Comparison of ENCODE assay signal across 8 cellular contexts in genomic region chr5:65102501-65102825, GRCh38.
DNase-seq lines count a peak whose midpoint lies in the region; ATAC-seq and TF ChIP-seq lines count a peak whose summit lies in the region.

No MANE protein-coding gene starts in this region.

- DNase-seq in T-helper 1 cell, result no peak
- peak; percentile 50 for DNase-seq in NCI-H2227 (lab: John Stamatoyannopoulos, UW; ENCODE audit: unreplicated experiment)
- no peak for DNase-seq in epithelial cell of esophagus (ENCODE audit: low read depth)
- no peak for DNase-seq in trophoblast cell
- no peak for DNase-seq in glomerular visceral epithelial cell (ENCODE audit: extremely low spot score)
- DNase-seq in NCI-H1436 treated with DMSO at 0.1 percent for 48 hours (lab: John Stamatoyannopoulos, UW), result no peak

- no peak overlapping the region for H3K27ac ChIP-seq in trophoblast cell (ENCODE audit: low read depth, low read length)

- no peak overlapping the region for H4K12ac ChIP-seq in trophoblast cell (ENCODE audit: low read depth, low read length)

- no peaks in the 10 kb centered on the region for H3K9me3 Mint-ChIP-seq in T-helper 1 cell treated with Interleukin-12 subunit alpha and Interleukin-12 subunit beta and Interleukin-4 antibody, amounts not matched to agents 30 μg/mL and 1 μg/mL, for 36 hours

- no peaks in the 10 kb centered on the region for H3K9me3 ChIP-seq in trophoblast cell (ENCODE audit: insufficient read depth, low read depth, low read length)

- H3K4me1 Mint-ChIP-seq in T-helper 1 cell treated with Interleukin-12 subunit alpha and Interleukin-12 subunit beta and Interleukin-4 antibody, amounts not matched to agents 30 μg/mL and 1 μg/mL, for 36 hours (ENCODE audit: low read depth), result peaks cover 35% of the 10 kb centered on the region

- H3K4me3 ChIP-seq in epithelial cell of esophagus (ENCODE audit: low read length) (peak overlapping the region; percentile 56), trophoblast cell (ENCODE audit: low read depth, low read length) (no peak overlapping the region)

- peak overlapping the region; percentile 90 for H3K18ac ChIP-seq in trophoblast cell (ENCODE audit: low read length)

- H3K4ac ChIP-seq in trophoblast cell (ENCODE audit: low read depth, low read length), result peak overlapping the region; percentile 83

- peak overlapping the region; percentile 77 for H2BK5ac ChIP-seq in trophoblast cell (ENCODE audit: low read depth, low read length, poor library complexity)

- peak overlapping the region; percentile 76 for H3K27ac Mint-ChIP-seq in T-helper 1 cell treated with Interleukin-12 subunit alpha and Interleukin-12 subunit beta and Interleukin-4 antibody, amounts not matched to agents 30 μg/mL and 1 μg/mL, for 36 hours

- ATAC-seq in HG02759 (IDR thresholded peaks at IDR 0.05; ENCODE audit: unreplicated experiment), result no peak

- H3K79me2 ChIP-seq in trophoblast cell (ENCODE audit: control insufficient read depth, insufficient read depth, low read length, poor library complexity), result peaks cover 4% of the 10 kb centered on the region

- no peaks in the 10 kb centered on the region for H3K27me3 ChIP-seq in trophoblast cell (ENCODE audit: insufficient read depth, low read length)

- no peak overlapping the region for H3K4me2 ChIP-seq in trophoblast cell (ENCODE audit: low read length)

- H3K36me3 ChIP-seq in trophoblast cell (ENCODE audit: control insufficient read depth in 1 of 2, insufficient read depth in 2 of 2, low read length in 2 of 2), result no peaks in the 10 kb centered on the region

- peaks cover 24 to 31% of the 10 kb centered on the region in 2 experiments for H3K4me1 ChIP-seq in trophoblast cell (ENCODE audit: control insufficient read depth in 1 of 2, insufficient read depth in 2 of 2, low read length in 2 of 2)

- peak overlapping the region; percentile 99 for H2BK12ac ChIP-seq in trophoblast cell (ENCODE audit: low read length)

- peak overlapping the region; percentile 98 for H4K91ac ChIP-seq in trophoblast cell (ENCODE audit: low read depth, low read length)

- peaks cover 44% of the 10 kb centered on the region for H3K79me1 ChIP-seq in trophoblast cell (ENCODE audit: low read length)

- peak overlapping the region; percentile 52 for H2AFZ ChIP-seq in trophoblast cell (ENCODE audit: insufficient read depth, low read length, poor library complexity)

- no peak for TF ChIP-seq CTCF in epithelial cell of esophagus (IDR thresholded peaks at IDR 0.05; ENCODE audit: insufficient read depth, low read depth, low read length, missing control alignments)

- H3K14ac ChIP-seq in trophoblast cell (ENCODE audit: low read length), result peak overlapping the region; percentile 96

- peak overlapping the region; percentile 88 for H4K8ac ChIP-seq in trophoblast cell (ENCODE audit: low read depth, low read length)

- peak overlapping the region; percentile 99 for H2AK5ac ChIP-seq in trophoblast cell (ENCODE audit: low read length)

- peak overlapping the region; percentile 97 for H2BK120ac ChIP-seq in trophoblast cell (ENCODE audit: insufficient read depth, low read length, poor library complexity)

- H3K27me3 Mint-ChIP-seq in T-helper 1 cell treated with Interleukin-12 subunit alpha and Interleukin-12 subunit beta and Interleukin-4 antibody, amounts not matched to agents 30 μg/mL and 1 μg/mL, for 36 hours (ENCODE audit: low read depth), result peaks cover 39% of the 10 kb centered on the region

- no peak overlapping the region for H3K9ac ChIP-seq in trophoblast cell (ENCODE audit: low read length)

- H3K36me3 Mint-ChIP-seq in T-helper 1 cell treated with Interleukin-12 subunit alpha and Interleukin-12 subunit beta and Interleukin-4 antibody, amounts not matched to agents 30 μg/mL and 1 μg/mL, for 36 hours (ENCODE audit: low read depth), result no peaks in the 10 kb centered on the region

- H3K23ac ChIP-seq in trophoblast cell (ENCODE audit: low read length), result no peak overlapping the region

- WGBS in trophoblast cell (ENCODE audit: extremely low coverage, insufficient coverage, insufficient read length), result no CpG with 5 or more reads among the region's 7 CpGs

- peak overlapping the region; percentile 85 for H3K4me3 Mint-ChIP-seq in T-helper 1 cell treated with Interleukin-12 subunit alpha and Interleukin-12 subunit beta and Interleukin-4 antibody, amounts not matched to agents 30 μg/mL and 1 μg/mL, for 36 hours
